Comparison of ENCODE assay signal across 27 cellular contexts in the genomic region with DNA sequence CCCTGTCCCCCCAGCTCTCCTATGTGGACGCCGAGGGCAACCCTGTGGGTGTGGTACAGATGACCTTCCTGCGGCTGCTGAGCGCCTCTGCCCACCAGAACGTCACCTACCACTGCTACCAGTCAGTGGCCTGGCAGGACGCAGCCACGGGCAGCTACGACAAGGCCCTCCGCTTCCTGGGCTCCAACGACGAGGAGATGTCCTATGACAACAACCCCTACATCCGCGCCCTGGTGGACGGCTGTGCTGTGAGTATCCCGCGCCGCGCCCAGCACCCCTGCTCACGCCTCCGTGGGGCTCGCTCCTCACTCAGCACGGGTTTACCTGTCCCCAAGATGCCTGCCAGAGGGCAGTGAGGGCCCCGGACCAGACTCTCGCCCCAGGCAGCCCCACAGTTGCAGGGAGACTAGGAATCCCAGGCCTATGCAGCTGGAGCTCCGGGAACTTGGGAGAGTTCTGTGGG. TPM values are rescaled to one million over a fixed set of nuclear protein-coding genes. Genes with fewer than 3 reads are reported as not detected.
"Had no signal": no experiment of that assay in that cellular context is flagged by ENCODE, and none has a peak within 500 bp of the region (broad histone marks: within the 10 kb centered on the region; RNA-seq: fewer than 3 reads in every experiment).

No MANE protein-coding gene starts in this region.

- DNase-seq: activated B cell treated with CpG ODN at 0.5 μM for 24 hours; activated CD4-positive, alpha-beta memory T cell treated with anti-CD3 and anti-CD28 coated beads, Interleukin-2, amount 10 ng/mL, durations not matched to agents 7 days and 5 days; activated CD4-positive, alpha-beta T cell treated with anti-CD3 and anti-CD28 coated beads for 1 hour; activated CD4-positive, alpha-beta T cell treated with anti-CD3 and anti-CD28 coated beads, Interleukin-2, amount 10 ng/mL, durations not matched to agents 7 days and 5 days; activated gamma-delta T cell treated with Interleukin-2 at 50 U/mL for 16 hours; activated naive CD4-positive, alpha-beta T cell treated with anti-CD3 and anti-CD28 coated beads, Interleukin-2, amount 50 U/mL, for 16 hours; activated naive CD8-positive, alpha-beta T cell treated with anti-CD3 and anti-CD28 coated beads, Interleukin-2, amount 10 ng/mL, durations not matched to agents 7 days and 5 days; activated T-cell treated with anti-CD3 and anti-CD28 coated beads for 4 hours; activated T-cell treated with anti-CD3 and anti-CD28 coated beads, Interleukin-2, amount 50 U/mL, for 72 hours; adrenal gland; MG63; NCI-H1105; NCI-H1436; NCI-H2029 treated with DMSO at 0.1 percent for 48 hours; NCI-H345; NCI-H510A; NCI-H69; NK-92 treated with Interleukin-12 subunit alpha and Interleukin-12 subunit beta, amount 100 ng/mL, for 24 hours; OCI-M1; RPMI8226; SHP77 treated with DMSO at 0.1 percent for 48 hours had no signal

- H3K4me1 ChIP-seq: adrenal gland, body of pancreas had no signal

- ATAC-seq: activated T-cell treated with anti-CD3 and anti-CD28 coated beads, Interleukin-2, amount 50 U/mL, for 72 hours; Panc1 had no signal

- H3K4me3 ChIP-seq: adrenal gland, body of pancreas, MG63 had no signal

- H3K27me3 ChIP-seq: adrenal gland, body of pancreas, MG63 had no signal

- H3K9me3 ChIP-seq: adrenal gland, body of pancreas, MG63 had no signal

- H3K27ac ChIP-seq: adrenal gland, body of pancreas had no signal

RNA-seq across cellular contexts. Expression of a gene that starts 45.6 kb away (rescaled TPM):
- total RNA-seq: activated B cell treated with CpG ODN at 0.5 μM for 24 hours; activated CD4-positive, alpha-beta memory T cell treated with anti-CD3 and anti-CD28 coated beads, Interleukin-2, amount 10 ng/mL, durations not matched to agents 7 days and 5 days; activated CD4-positive, alpha-beta T cell treated with anti-CD3 and anti-CD28 coated beads, Interleukin-2, amount 10 ng/mL, durations not matched to agents 7 days and 5 days; activated CD8-positive, alpha-beta memory T cell treated with anti-CD3 and anti-CD28 coated beads for 36 hours; activated naive CD8-positive, alpha-beta T cell treated with anti-CD3 and anti-CD28 coated beads, Interleukin-2, amount 10 ng/mL, durations not matched to agents 7 days and 5 days; activated T-cell treated with anti-CD3 and anti-CD28 coated beads, Interleukin-2, amount 50 U/mL, for 72 hours; activated T-helper 2 cell treated with anti-CD3 and anti-CD28 coated beads, Interferon-gamma antibody, Interleukin-2, Interleukin-4, amounts not matched to agents 10 μg/mL and 5 μg/mL and 100 μg/mL, durations not matched to agents 14 hours and 24 hours and 36 hours; body of pancreas; bronchial epithelial cell; SK-MEL-5 had no signal
